12 cellular contexts compared by ENCODE assay signal in genomic region chr14:32010561-32011188, GRCh38.
DNase-seq lines count a peak whose midpoint lies in the region; ATAC-seq, FAIRE-seq and TF ChIP-seq lines count a peak whose summit lies in the region.
"Had no signal": no experiment of that assay in that cellular context is flagged by ENCODE, and none has a peak within 500 bp of the region (broad histone marks: within the 10 kb centered on the region; RNA-seq: fewer than 3 reads in every experiment).

No MANE protein-coding gene starts in this region.

- no peak overlapping the region for H2AFZ ChIP-seq in astrocyte (ENCODE audit: low read depth, low read length)

- H3K4me3 ChIP-seq in HUES48 (ENCODE audit: low read depth, low read length) (no peak overlapping the region), astrocyte (ENCODE audit: insufficient read depth, low read depth, low read length) (no peak overlapping the region), dorsolateral prefrontal cortex (no peak overlapping the region)

- peaks cover 7% of the 10 kb centered on the region; the same call in 1 of the 2 replicates for H3K4me1 ChIP-seq in HUES48 (ENCODE audit: control insufficient read depth, insufficient read depth, low read length)
- peaks cover 15% of the 10 kb centered on the region for H3K4me1 ChIP-seq in astrocyte (ENCODE audit: insufficient read depth, low read length)

- H3K36me3 ChIP-seq in HUES48 (ENCODE audit: control insufficient read depth, insufficient read depth, low read length) (no peaks in the 10 kb centered on the region), astrocyte (ENCODE audit: insufficient read depth, low read length) (no peaks in the 10 kb centered on the region)

- H3K9ac ChIP-seq in HUES48 (ENCODE audit: low read depth, low read length) (no peak overlapping the region), astrocyte (ENCODE audit: low read length) (peak overlapping the region; percentile 30)

- no peaks in the 10 kb centered on the region for H3K36me3 Mint-ChIP-seq in astrocyte (ENCODE audit: low read depth, unreplicated experiment)

- no peak overlapping the region for H3K4me3 Mint-ChIP-seq in astrocyte (ENCODE audit: unreplicated experiment)
- H3K4me3 Mint-ChIP-seq: nephron had no signal

- DNase-seq in COLO829 (ENCODE audit: low spot score) (peak; percentile 92), astrocyte (ENCODE audit: low read depth) (peak; percentile 71), left colon (no peak), NCI-H526 treated with DMSO at 0.1 percent for 48 hours (lab: John Stamatoyannopoulos, UW) (no peak), dorsolateral prefrontal cortex (no peak)
- DNase-seq: NK-92 treated with Interleukin-12 subunit alpha and Interleukin-12 subunit beta, amount 100 ng/mL, for 24 hours; substantia nigra had no signal

- H3K27ac ChIP-seq in HUES48 (ENCODE audit: low read depth, low read length) = peak overlapping the region; percentile 74
- no peak overlapping the region for H3K27ac ChIP-seq in astrocyte (ENCODE audit: low read depth, low read length)
- no peak overlapping the region for H3K27ac ChIP-seq in dorsolateral prefrontal cortex

- H3K27ac Mint-ChIP-seq in astrocyte (ENCODE audit: unreplicated experiment) = peak overlapping the region; percentile 86

- H3K4me2 ChIP-seq in astrocyte (ENCODE audit: low read length) = peak overlapping the region; percentile 49

- H3K79me2 ChIP-seq in astrocyte (ENCODE audit: insufficient read depth, low read length) = no peaks in the 10 kb centered on the region

- no peaks in the 10 kb centered on the region for H3K9me3 Mint-ChIP-seq in astrocyte (ENCODE audit: unreplicated experiment)
- H3K9me3 Mint-ChIP-seq: nephron had no signal

- H3K27me3 ChIP-seq in HUES48 (ENCODE audit: control insufficient read depth, insufficient read depth, low read length) (no peaks in the 10 kb centered on the region), astrocyte (ENCODE audit: insufficient read depth, low read length) (no peaks in the 10 kb centered on the region), dorsolateral prefrontal cortex (peaks cover 0 to 66% (median 0%) of the 10 kb centered on the region in 45 donors)

- ATAC-seq in left colon (peak; percentile 61), GM18520 (IDR thresholded peaks at IDR 0.05; ENCODE audit: unreplicated experiment) (no peak), GM18519 (IDR thresholded peaks at IDR 0.05; ENCODE audit: low FRiP score, unreplicated experiment) (no peak)

- TF ChIP-seq CTCF in astrocyte (IDR thresholded peaks at IDR 0.05; ENCODE audit: insufficient read depth, low read depth, low read length) (no peak), dorsolateral prefrontal cortex (IDR thresholded peaks at IDR 0.05 in 54 of 56, conservative IDR thresholded peaks at IDR 0.05 in 2 of 56; ENCODE audit: low read depth in 1 of 56, partially characterized antibody in 56 of 56) (no peak)

- H3K9me3 ChIP-seq in HUES48 (ENCODE audit: control insufficient read depth, insufficient read depth, low read length) (no peaks in the 10 kb centered on the region), astrocyte (ENCODE audit: insufficient read depth, low read depth, low read length) (no peaks in the 10 kb centered on the region)

- peaks cover 40% of the 10 kb centered on the region for H3K4me1 Mint-ChIP-seq in astrocyte (ENCODE audit: low read depth, unreplicated experiment)

- no peaks in the 10 kb centered on the region for H4K20me1 ChIP-seq in astrocyte (ENCODE audit: insufficient read depth, low read length)

- no peaks in the 10 kb centered on the region for H3K27me3 Mint-ChIP-seq in astrocyte (ENCODE audit: low read depth, unreplicated experiment)

- intact Hi-C loops in left colon (cut with DNase I, micrococcal nuclease) (no loop called here), dorsolateral prefrontal cortex (cut with DNase I) (no loop called here)

- no peak for FAIRE-seq in astrocyte (lab: Jason Lieb, UNC)
- FAIRE-seq: colon had no signal

Comparison
In these comparisons a context has a peak if more than half of its experiments do, and no peak if none do; other contexts are left out.
1. DNase-seq: peak in COLO829 (single experiment) and astrocyte (single experiment); none in left colon (0 of 2), NCI-H526 treated with DMSO at 0.1 percent for 48 hours (single experiment) and dorsolateral prefrontal cortex (0 of 10).